Comparison of ENCODE assay signal across 22 cellular contexts in genomic region chr6:5624256-5624655, GRCh38.
DNase-seq lines count a peak whose midpoint lies in the region; ATAC-seq and TF ChIP-seq lines count a peak whose summit lies in the region.
"Had no signal": no experiment of that assay in that cellular context is flagged by ENCODE, and none has a peak within 500 bp of the region (broad histone marks: within the 10 kb centered on the region; RNA-seq: fewer than 3 reads in every experiment).

No MANE protein-coding gene starts in this region.

- no peak for TF ChIP-seq CTCF in tibial nerve (IDR thresholded peaks at IDR 0.05)

- ATAC-seq in memory B cell (ENCODE audit: low read depth) (no peak), HG03095 (IDR thresholded peaks at IDR 0.05; ENCODE audit: unreplicated experiment) (no peak)
- ATAC-seq in stimulated activated memory B cell treated with anti-CD40 and anti-IgM and Interleukin-4, amounts not matched to agents 10 μg/mL and 1 μg/mL and 100 μg/mL, for 72 hours: no peak
- ATAC-seq in stimulated activated naive CD8-positive, alpha-beta T cell treated with anti-CD3 and anti-CD28 coated beads, Interleukin-15, Interleukin-2, amounts not matched to agents 100 U/mL and 50 U/mL, for 24 hours: no peak
- ATAC-seq: HCT116 had no signal

- H3K27me3 ChIP-seq in tibial nerve: no peaks in the 10 kb centered on the region
- H3K27me3 ChIP-seq: BLaER1 treated with 17β-estradiol and CSF1 and Interleukin-3, amounts not matched to agents 10 nM and 100 nM had no signal

- H3K27ac ChIP-seq in tibial nerve: no peak overlapping the region
- H3K27ac ChIP-seq: BLaER1 treated with 17β-estradiol and CSF1 and Interleukin-3, amounts not matched to agents 10 nM and 100 nM; KMS-11 had no signal

- peaks cover 27% of the 10 kb centered on the region for H3K36me3 Mint-ChIP-seq in activated naive CD4-positive, alpha-beta T cell treated with anti-CD3 and anti-CD28 coated beads, Interleukin-2, amount 10 ng/mL, durations not matched to agents 7 days and 5 days
- H3K36me3 Mint-ChIP-seq in activated naive CD4-positive, alpha-beta T cell treated with anti-CD3 and anti-CD28 coated beads for 36 hours (ENCODE audit: low read depth): peaks cover 2% of the 10 kb centered on the region
- H3K36me3 Mint-ChIP-seq in memory B cell: peaks cover 14% of the 10 kb centered on the region
- H3K36me3 Mint-ChIP-seq in stimulated activated memory B cell treated with anti-CD40 and anti-IgM and Interleukin-4, amounts not matched to agents 10 μg/mL and 1 μg/mL and 100 μg/mL, for 72 hours: peaks cover 33% of the 10 kb centered on the region

- no peak overlapping the region for H3K4me3 Mint-ChIP-seq in activated naive CD4-positive, alpha-beta T cell treated with anti-CD3 and anti-CD28 coated beads, Interleukin-2, amount 10 ng/mL, durations not matched to agents 7 days and 5 days
- no peak overlapping the region for H3K4me3 Mint-ChIP-seq in activated naive CD4-positive, alpha-beta T cell treated with anti-CD3 and anti-CD28 coated beads for 36 hours
- no peak overlapping the region for H3K4me3 Mint-ChIP-seq in memory B cell
- H3K4me3 Mint-ChIP-seq in stimulated activated memory B cell treated with anti-CD40 and anti-IgM and Interleukin-4, amounts not matched to agents 10 μg/mL and 1 μg/mL and 100 μg/mL, for 72 hours: no peak overlapping the region

- H3K27me3 Mint-ChIP-seq in activated naive CD4-positive, alpha-beta T cell treated with anti-CD3 and anti-CD28 coated beads, Interleukin-2, amount 10 ng/mL, durations not matched to agents 7 days and 5 days: no peaks in the 10 kb centered on the region
- no peaks in the 10 kb centered on the region for H3K27me3 Mint-ChIP-seq in activated naive CD4-positive, alpha-beta T cell treated with anti-CD3 and anti-CD28 coated beads for 36 hours (ENCODE audit: low read depth)
- no peaks in the 10 kb centered on the region for H3K27me3 Mint-ChIP-seq in memory B cell
- no peaks in the 10 kb centered on the region for H3K27me3 Mint-ChIP-seq in stimulated activated memory B cell treated with anti-CD40 and anti-IgM and Interleukin-4, amounts not matched to agents 10 μg/mL and 1 μg/mL and 100 μg/mL, for 72 hours
- H3K27me3 Mint-ChIP-seq: CD8-positive, alpha-beta memory T cell had no signal

- CTCF ChIA-PET in activated naive CD4-positive, alpha-beta T cell treated with anti-CD3 and anti-CD28 coated beads, Interleukin-2, amount 10 ng/mL, durations not matched to agents 7 days and 5 days (lab: Charles Lee): no interaction called here
- CTCF ChIA-PET in activated naive CD4-positive, alpha-beta T cell treated with anti-CD3 and anti-CD28 coated beads for 36 hours (lab: Charles Lee): no interaction called here

- 86 to 95% methylated on average over 6 of the region's 6 CpGs for WGBS in tibial nerve, 2 donors

- intact Hi-C loops in activated naive CD4-positive, alpha-beta T cell treated with anti-CD3 and anti-CD28 coated beads for 36 hours (cut with micrococcal nuclease): no loop called here
- intact Hi-C loops in cardiac septum (cut with DNase I): no loop called here

- H3K27ac Mint-ChIP-seq in activated naive CD4-positive, alpha-beta T cell treated with anti-CD3 and anti-CD28 coated beads, Interleukin-2, amount 10 ng/mL, durations not matched to agents 7 days and 5 days: peak overlapping the region; percentile 10
- H3K27ac Mint-ChIP-seq in activated naive CD4-positive, alpha-beta T cell treated with anti-CD3 and anti-CD28 coated beads for 36 hours: no peak overlapping the region
- H3K27ac Mint-ChIP-seq in memory B cell: peak overlapping the region; percentile 18
- H3K27ac Mint-ChIP-seq in stimulated activated memory B cell treated with anti-CD40 and anti-IgM and Interleukin-4, amounts not matched to agents 10 μg/mL and 1 μg/mL and 100 μg/mL, for 72 hours: peak overlapping the region; percentile 33
- H3K27ac Mint-ChIP-seq: CD8-positive, alpha-beta memory T cell had no signal

- peaks cover 59% of the 10 kb centered on the region for H3K4me1 Mint-ChIP-seq in activated naive CD4-positive, alpha-beta T cell treated with anti-CD3 and anti-CD28 coated beads, Interleukin-2, amount 10 ng/mL, durations not matched to agents 7 days and 5 days
- peaks cover 57% of the 10 kb centered on the region for H3K4me1 Mint-ChIP-seq in activated naive CD4-positive, alpha-beta T cell treated with anti-CD3 and anti-CD28 coated beads for 36 hours (ENCODE audit: low read depth)
- peaks cover 23% of the 10 kb centered on the region for H3K4me1 Mint-ChIP-seq in memory B cell
- H3K4me1 Mint-ChIP-seq in stimulated activated memory B cell treated with anti-CD40 and anti-IgM and Interleukin-4, amounts not matched to agents 10 μg/mL and 1 μg/mL and 100 μg/mL, for 72 hours: peaks cover 38% of the 10 kb centered on the region

- peaks cover 0 to 10% (median 0%) of the 10 kb centered on the region in 3 donors for H3K36me3 ChIP-seq in tibial nerve

- no peaks in the 10 kb centered on the region for H3K4me1 ChIP-seq in tibial nerve

- TF ChIP-seq EP300 in tibial nerve (IDR thresholded peaks at IDR 0.05): no peak

- no peak overlapping the region for H3K4me3 ChIP-seq in tibial nerve
- H3K4me3 ChIP-seq: BLaER1 treated with 17β-estradiol and CSF1 and Interleukin-3, amounts not matched to agents 10 nM and 100 nM had no signal

- no peaks in the 10 kb centered on the region for H3K9me3 Mint-ChIP-seq in activated naive CD4-positive, alpha-beta T cell treated with anti-CD3 and anti-CD28 coated beads, Interleukin-2, amount 10 ng/mL, durations not matched to agents 7 days and 5 days
- H3K9me3 Mint-ChIP-seq in activated naive CD4-positive, alpha-beta T cell treated with anti-CD3 and anti-CD28 coated beads for 36 hours: no peaks in the 10 kb centered on the region
- no peaks in the 10 kb centered on the region for H3K9me3 Mint-ChIP-seq in memory B cell
- H3K9me3 Mint-ChIP-seq in stimulated activated memory B cell treated with anti-CD40 and anti-IgM and Interleukin-4, amounts not matched to agents 10 μg/mL and 1 μg/mL and 100 μg/mL, for 72 hours: no peaks in the 10 kb centered on the region
- H3K9me3 Mint-ChIP-seq: CD8-positive, alpha-beta memory T cell had no signal

- DNase-seq in activated naive CD4-positive, alpha-beta T cell treated with anti-CD3 and anti-CD28 coated beads, Interleukin-2, amount 10 ng/mL, durations not matched to agents 7 days and 5 days: no peak
- DNase-seq in activated naive CD4-positive, alpha-beta T cell treated with anti-CD3 and anti-CD28 coated beads for 36 hours: no peak
- DNase-seq in cardiac septum (ENCODE audit: low spot score) (peak; percentile 71), memory B cell (ENCODE audit: low spot score in 2 of 2) (no peak), tibial nerve (ENCODE audit: low spot score in 2 of 2) (no peak)
- DNase-seq in stimulated activated naive CD8-positive, alpha-beta T cell treated with anti-CD3 and anti-CD28 coated beads, Interleukin-15, Interleukin-2, amounts not matched to agents 100 U/mL and 50 U/mL, for 24 hours: no peak
- DNase-seq: 8988T; CD8-positive, alpha-beta memory T cell; DMS53; EL; GF-D8; IMR-90; NCI-H1105; NCI-H2029 treated with DMSO at 0.1 percent for 48 hours; NCI-H2171 treated with DMSO at 0.1 percent for 48 hours; NCI-H526; OCI-M1 had no signal

- no peaks in the 10 kb centered on the region for H3K9me3 ChIP-seq in tibial nerve
- H3K9me3 ChIP-seq: BLaER1 treated with 17β-estradiol and CSF1 and Interleukin-3, amounts not matched to agents 10 nM and 100 nM had no signal

- TF ChIP-seq POLR2A in tibial nerve (IDR thresholded peaks at IDR 0.05): no peak
